In genomic region chr15:28961391-28961790, GRCh38 we compare ENCODE assay signal across 1 cellular context.
TF ChIP-seq lines count a peak whose summit lies in the region.

No MANE protein-coding gene starts in this region.

TF ChIP-seq in HCT116, 20 proteins besides CTCF, POLR2A, EP300 and RAD21 (continued from another document):
- TF ChIP-seq EZH2phosphoT487 (IDR thresholded peaks at IDR 0.05; ENCODE audit: borderline replicate concordance) = no peak
- no peak for TF ChIP-seq FOSL1 (IDR thresholded peaks at IDR 0.05; ENCODE audit: low read depth)
- TF ChIP-seq TCF7L2 (IDR thresholded peaks at IDR 0.05; ENCODE audit: borderline replicate concordance, extremely low read depth, insufficient read depth, insufficient read length) = no peak
- no peak for TF ChIP-seq POLR2AphosphoS5 (IDR thresholded peaks at IDR 0.05; ENCODE audit: low read depth, low read length)
- TF ChIP-seq ATF3 (IDR thresholded peaks at IDR 0.05) = no peak
- no peak for TF ChIP-seq MAX (IDR thresholded peaks at IDR 0.05)
- no peak for TF ChIP-seq CBX3 (IDR thresholded peaks at IDR 0.05; ENCODE audit: low read depth)
TF ChIP-seq in HCT116: peak in this region for 0.
